ENCODE assay signal across 8 cellular contexts in genomic region chr5:6659941-6660684, GRCh38. TPM values are rescaled to one million over a fixed set of nuclear protein-coding genes. Genes with fewer than 3 reads are reported as not detected.
A peak's percentile ranks its signal among the peaks of the same experiment; 100 is the strongest.
DNase-seq lines count a peak whose midpoint lies in the region; ATAC-seq and TF ChIP-seq lines count a peak whose summit lies in the region.
"Had no signal": no experiment of that assay in that cellular context is flagged by ENCODE, and none has a peak within 500 bp of the region (broad histone marks: within the 10 kb centered on the region; RNA-seq: fewer than 3 reads in every experiment).

No MANE protein-coding gene starts in this region.

- H3K36me3 ChIP-seq in mucosa of descending colon (ENCODE audit: low read depth): no peaks in the 10 kb centered on the region

- no peak overlapping the region for H3K4me3 Mint-ChIP-seq in chondrocyte (ENCODE audit: unreplicated experiment)
- H3K4me3 Mint-ChIP-seq: mesothelial cell of epicardium had no signal

- no peak overlapping the region for H3K4me3 ChIP-seq in mucosa of descending colon

- no peaks in the 10 kb centered on the region for H3K27me3 Mint-ChIP-seq in chondrocyte (ENCODE audit: low read depth)

- H3K27ac Mint-ChIP-seq in chondrocyte (ENCODE audit: unreplicated experiment): no peak overlapping the region
- H3K27ac Mint-ChIP-seq: mesothelial cell of epicardium had no signal

- DNase-seq in mucosa of descending colon (no peak), chondrocyte (ENCODE audit: low spot score) (no peak)
- no peak for DNase-seq in stimulated activated CD4-positive, alpha-beta T cell treated with anti-CD3 and anti-CD28 coated beads, Interleukin-2, amount 100 ng/mL, for 24 hours

- peaks cover 10% of the 10 kb centered on the region for H3K9me3 Mint-ChIP-seq in chondrocyte (ENCODE audit: low read depth)

- ATAC-seq in GM18861 (IDR thresholded peaks at IDR 0.05; ENCODE audit: unreplicated experiment) (peak; percentile 83), GM21526 (IDR thresholded peaks at IDR 0.05; ENCODE audit: low FRiP score, unreplicated experiment) (peak; percentile 92), HG03439 (IDR thresholded peaks at IDR 0.05; ENCODE audit: unreplicated experiment) (peak; percentile 77), mucosa of descending colon (peak; percentile 93), SK-N-SH treated with all-trans-retinoic acid at 6 μM for 48 hours (no peak)

- intact Hi-C loops in mucosa of descending colon (cut with DNase I, micrococcal nuclease): no loop called here

- no peaks in the 10 kb centered on the region for H3K4me1 ChIP-seq in mucosa of descending colon (ENCODE audit: low read depth)

- peaks cover 7% of the 10 kb centered on the region for H3K9me3 ChIP-seq in mucosa of descending colon

- no peaks in the 10 kb centered on the region for H3K4me1 Mint-ChIP-seq in chondrocyte (ENCODE audit: low read depth)
- H3K4me1 Mint-ChIP-seq: mesothelial cell of epicardium had no signal

- TF ChIP-seq CTCF in mucosa of descending colon (IDR thresholded peaks at IDR 0.05): no peak
- TF ChIP-seq CTCF in chondrocyte (IDR thresholded peaks at IDR 0.05): no peak

- peaks cover 34% of the 10 kb centered on the region for H3K36me3 Mint-ChIP-seq in chondrocyte (ENCODE audit: low read depth)

TF ChIP-seq in SK-N-SH treated with all-trans-retinoic acid at 6 μM for 48 hours, 23 proteins besides CTCF, POLR2A, EP300 and RAD21:
- no peak for TF ChIP-seq BACH2 (CRISPR knock-in tag; IDR thresholded peaks at IDR 0.05; ENCODE audit: borderline replicate concordance)
TF ChIP-seq in SK-N-SH treated with all-trans-retinoic acid at 6 μM for 48 hours: peak in this region for 0.

RNA-seq across cellular contexts. Expression of gene SRD5A1, which starts 26.9 kb away (rescaled TPM):
- total RNA-seq in mucosa of descending colon (10 to 100 TPM; 12.7 to 16.2 (median 14.3) TPM), chondrocyte (21.4 to 34.8 TPM (median 32.3 TPM) in 3 replicates)

RNA-seq across cellular contexts. Expression of gene NSUN2, which starts 27.3 kb away (rescaled TPM):
- 10 to 100 TPM; 50.3 to 54.3 (median 52.5) TPM for total RNA-seq in mucosa of descending colon
- total RNA-seq in chondrocyte: 45.0 to 50.4 TPM (median 48.7 TPM) in 3 replicates

RNA-seq across cellular contexts. Expression of gene TENT4A, which starts 53.1 kb away (rescaled TPM):
- total RNA-seq in mucosa of descending colon (10 to 100 TPM; 16.0 to 26.2 (median 16.3) TPM), chondrocyte (21.5 to 28.2 TPM (median 21.7 TPM) in 3 replicates)
